ENCODE assay signal across 20 cellular contexts in the genomic region with DNA sequence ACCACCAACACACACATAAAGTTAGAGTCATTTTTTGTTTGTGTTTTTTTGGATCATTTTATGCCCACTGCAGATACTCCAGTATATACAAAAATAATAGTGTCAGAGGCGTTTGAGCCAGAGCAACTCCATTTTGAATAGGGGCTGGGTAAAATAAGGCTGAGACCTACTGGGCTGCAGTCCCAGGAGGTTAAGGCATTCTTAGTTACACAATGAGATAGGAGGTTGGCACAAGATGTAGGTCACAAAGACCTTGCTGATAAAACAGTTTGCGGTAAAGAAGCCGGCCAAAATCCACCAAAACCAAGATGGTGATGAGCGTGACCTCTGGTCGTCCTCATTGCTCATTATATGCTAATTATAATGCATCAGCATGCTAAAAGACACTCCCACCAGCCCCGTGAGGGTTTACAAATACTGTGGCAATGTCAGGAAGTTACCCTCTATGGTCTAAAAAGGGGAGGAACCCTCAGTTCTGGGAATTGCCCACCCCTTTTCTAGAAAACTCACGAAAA. TPM values are rescaled to one million over a fixed set of nuclear protein-coding genes. Genes with fewer than 3 reads are reported as not detected.
A peak's percentile ranks its signal among the peaks of the same experiment; 100 is the strongest.
DNase-seq lines count a peak whose midpoint lies in the region; ATAC-seq, FAIRE-seq and TF ChIP-seq lines count a peak whose summit lies in the region.
"Had no signal": no experiment of that assay in that cellular context is flagged by ENCODE, and none has a peak within 500 bp of the region (broad histone marks: within the 10 kb centered on the region; RNA-seq: fewer than 3 reads in every experiment).

No MANE protein-coding gene starts in this region.

- ATAC-seq in K562 (no peak), pancreas (peak in 3 of 4 donors; percentile 54 to 76 (median 55)), HG03280 (IDR thresholded peaks at IDR 0.05; ENCODE audit: unreplicated experiment) (no peak)
- ATAC-seq: CD8-positive, alpha-beta T cell; GM12878; HCT116 had no signal

- H3K4me1 ChIP-seq in K562 (replicated peaks in 1 of 2; ENCODE audit: control insufficient read depth in 2 of 2, insufficient read depth in 2 of 2, low read length in 2 of 2): no peaks in the 10 kb centered on the region
- peaks cover 0 to 3% (median 0%) of the 10 kb centered on the region in 3 donors for H3K4me1 ChIP-seq in pancreas

- H3K9ac ChIP-seq in K562 (ENCODE audit: insufficient read depth in 1 of 2, low read depth in 2 of 2, low read length in 2 of 2): no peak overlapping the region
- H3K9ac ChIP-seq: GM23248 had no signal

- in situ Hi-C loops in K562 (cut with MboI): loop anchor here (10.0 kb wide), 1 partner anchor 165 kb away; no protein-coding TSS in a partner anchor

- no peaks in the 10 kb centered on the region for H3K9me3 ChIP-seq in K562 (replicated peaks; ENCODE audit: control insufficient read depth, insufficient read depth, low read depth, low read length)
- no peaks in the 10 kb centered on the region for H3K9me3 ChIP-seq in pancreas

- H3K27me3 ChIP-seq in K562 (ENCODE audit: control insufficient read depth in 2 of 2, insufficient read depth in 2 of 2, low read length in 2 of 2) (peaks cover 0 to 38% of the 10 kb centered on the region in 2 experiments; a peak in 3 of 5 replicates), pancreas (no peaks in the 10 kb centered on the region)

- H3K79me2 ChIP-seq in K562 (ENCODE audit: control insufficient read depth, insufficient read depth, low read length): no peaks in the 10 kb centered on the region

- no peak overlapping the region for H3K4me2 ChIP-seq in K562 (ENCODE audit: insufficient read depth, low read length)

- DNase-seq in DMS53 (lab: John Stamatoyannopoulos, UW) (peak; percentile 35), DMS53 treated with DMSO at 0.1 percent for 48 hours (lab: John Stamatoyannopoulos, UW; ENCODE audit: unreplicated experiment) (no peak), OCI-M1 (lab: John Stamatoyannopoulos, UW) (peak; percentile 77), K562 (ENCODE audit: extremely low read depth in 1 of 4, low spot score in 3 of 4) (no peak), pancreas (peak in 2 of 6 donors; percentile 22 to 30), midbrain (lab: John Stamatoyannopoulos, UW) (no peak)
- DNase-seq in activated CD4-positive, alpha-beta T cell treated with anti-CD3 and anti-CD28 coated beads, Interleukin-2, amount 50 U/mL, for 1 hour: no peak
- DNase-seq: CD8-positive, alpha-beta T cell; COR-L47; GM23248 had no signal

- H3K36me3 ChIP-seq in K562 (ENCODE audit: control insufficient read depth, insufficient read depth, low read length): no peaks in the 10 kb centered on the region
- H3K36me3 ChIP-seq in pancreas: no peaks in the 10 kb centered on the region

- no TSS peak for BruUV-seq in K562 (replicated peaks; lab: Mats Ljungman, UMichigan)

- H3K27ac ChIP-seq in K562 (ENCODE audit: extremely low read depth, low read depth, low read length) (no peak overlapping the region), pancreas (no peak overlapping the region)
- H3K27ac ChIP-seq: 22Rv1, GM23248, HL-60 had no signal

- WGBS in K562 (ENCODE audit: insufficient coverage, low coverage, missing lambda C conversion rate): 4% methylated on average over 7 of the region's 7 CpGs
- 35 to 43% methylated on average over 7 of the region's 7 CpGs for WGBS in pancreas, 2 donors

- H3K9me1 ChIP-seq in K562 (ENCODE audit: control insufficient read depth, insufficient read depth, low read length): no peaks in the 10 kb centered on the region

- intact Hi-C loops in K562 (cut with micrococcal nuclease) (no loop called here), pancreas (cut with DNase I) (loop anchor here in 2 of 3 donors (5.0 to 10.0 kb wide), 2 partner anchors 165 to 173 kb away; no protein-coding TSS in a partner anchor)

- FAIRE-seq in K562 (lab: Jason Lieb, UNC): peak; percentile 37
- no peak for FAIRE-seq in pancreas (lab: Jason Lieb, UNC)
- FAIRE-seq: GM12878, GM18507, H54 had no signal

- no peak for TF ChIP-seq RAD21 in K562 (CRISPR knock-in tag; conservative IDR thresholded peaks at IDR 0.05 in 1 of 2, IDR thresholded peaks at IDR 0.05 in 1 of 2)

- CTCF ChIA-PET in K562 (lab: Yijun Ruan, JAX; ENCODE audit: low intra/inter-chr PET ratio): no interaction called here

- TF ChIP-seq CTCF in K562 (IDR thresholded peaks at IDR 0.05 in 2 of 3, conservative IDR thresholded peaks at IDR 0.05 in 1 of 3; ENCODE audit: insufficient read depth in 2 of 3, low read depth in 1 of 3, low read length in 3 of 3): no peak
- no peak for TF ChIP-seq CTCF in pancreas (IDR thresholded peaks at IDR 0.05)

- no peak for TF ChIP-seq POLR2A in K562 (conservative IDR thresholded peaks at IDR 0.05)

- TF ChIP-seq EP300 in K562 (IDR thresholded peaks at IDR 0.05; ENCODE audit: low read length): no peak

- H4K20me1 ChIP-seq in K562 (replicated peaks; ENCODE audit: control insufficient read depth, insufficient read depth, low read length): peaks cover 6% of the 10 kb centered on the region; the same call in 1 of the 2 replicates

- H3K4me3 ChIP-seq in K562 (no peak overlapping the region), pancreas (no peak overlapping the region)
- H3K4me3 ChIP-seq: GM12878, GM23248 had no signal

- POLR2A ChIA-PET in K562 (lab: Yijun Ruan, JAX): no interaction called here

- no peak overlapping the region for H2AFZ ChIP-seq in K562 (ENCODE audit: low read depth, low read length)
- H2AFZ ChIP-seq: GM23248 had no signal

TF ChIP-seq in K562, 482 proteins besides CTCF, POLR2A, EP300 and RAD21:
- TF ChIP-seq NR4A1 (CRISPR knock-in tag; IDR thresholded peaks at IDR 0.05): no peak
- 0 out of 2 replicates have a peak, but pooled peaks have one; percentile 39 for TF ChIP-seq NR4A1 (tag; IDR thresholded peaks at IDR 0.05)
- TF ChIP-seq, protein P1, sequence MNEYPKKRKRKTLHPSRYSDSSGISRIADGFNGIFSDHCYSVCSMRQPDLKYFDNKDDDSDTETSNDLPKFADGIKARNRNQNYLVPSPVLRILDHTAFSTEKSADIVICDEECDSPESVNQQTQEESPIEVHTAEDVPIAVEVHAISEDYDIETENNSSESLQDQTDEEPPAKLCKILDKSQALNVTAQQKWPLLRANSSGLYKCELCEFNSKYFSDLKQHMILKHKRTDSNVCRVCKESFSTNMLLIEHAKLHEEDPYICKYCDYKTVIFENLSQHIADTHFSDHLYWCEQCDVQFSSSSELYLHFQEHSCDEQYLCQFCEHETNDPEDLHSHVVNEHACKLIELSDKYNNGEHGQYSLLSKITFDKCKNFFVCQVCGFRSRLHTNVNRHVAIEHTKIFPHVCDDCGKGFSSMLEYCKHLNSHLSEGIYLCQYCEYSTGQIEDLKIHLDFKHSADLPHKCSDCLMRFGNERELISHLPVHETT (CRISPR knock-in tag; conservative IDR thresholded peaks at IDR 0.05 in 1 of 2, IDR thresholded peaks at IDR 0.05 in 1 of 2): 0 out of 4 replicates have a peak, but pooled peaks of 1 of the 2 experiments have one; percentile 39
- no peak for TF ChIP-seq C11orf30 (IDR thresholded peaks at IDR 0.05; ENCODE audit: low read depth)

RNA-seq across cellular contexts. Expression of a gene that starts 40.6 kb away (rescaled TPM):
- not detected in 2 replicates for total RNA-seq in K562 (2011; cell fraction: chromatin; rRNA removed; ENCODE audit: low replicate concordance)
- not detected in 2 replicates for total RNA-seq in K562 (2011; cell fraction: nucleolus; rRNA removed)
- total RNA-seq in K562 (2011; cell fraction: nucleoplasm; rRNA removed): not detected in 2 replicates
- total RNA-seq in K562 (2014; rRNA removed) (not detected in 2 replicates), K562 (2014; rRNA removed; fragmentation: Illumina TruSeq; extraction: Trizol) (not detected in 2 replicates), K562 (2015; rRNA removed; fragmentation: Illumina TruSeq; extraction: Trizol) (not detected in 2 replicates), K562 (2021) (0.07 TPM in 1 of 2 replicates, not detected in the other), pancreas (1 to 10 TPM in 5 of 6 donors, under 1 TPM in 1; 0.57 to 4.6 (median 2.0) TPM)
- polyA plus RNA-seq in K562 (2011; rRNA removed) (0.07 TPM in 1 of 2 replicates, not detected in the other), K562 (2014; fragmentation: Illumina TruSeq; extraction: Trizol) (not detected in 2 replicates), K562 (2014; fragmentation: Nextera tagmentation; extraction: Ambion mirVana) (not detected), K562 (2014; rRNA removed) (not detected in 2 replicates), pancreas (1 to 10 TPM; 1.6 to 2.6 TPM)
- 0.01 and 0.04 TPM in 2 replicates for polyA plus RNA-seq in K562 (2011; cell fraction: cytosol; rRNA removed)
- 0.07 TPM in 1 of 2 replicates, not detected in the other for polyA plus RNA-seq in K562 (2011; cell fraction: nucleus; rRNA removed)
- 0.09 TPM in 1 of 2 replicates, not detected in the other for polyA plus RNA-seq in K562 (2012)
- not detected in 2 replicates for polyA minus RNA-seq in K562 (2011; rRNA and poly(A)+ RNA removed)
- polyA minus RNA-seq in K562 (2011; cell fraction: cytosol; rRNA and poly(A)+ RNA removed): not detected in 2 replicates
- polyA minus RNA-seq in K562 (2011; cell fraction: nucleus; rRNA and poly(A)+ RNA removed): not detected in 2 replicates
- total RNA-seq: A673; CD8-positive, alpha-beta T cell; Daoy; GM12878 had no signal
- polyA plus RNA-seq: CD14-positive monocyte, GM12878 had no signal

RNA-seq across cellular contexts. Expression of a gene that starts 49.4 kb away (rescaled TPM):
- 2.0 and 2.1 TPM in 2 replicates for total RNA-seq in K562 (2011; cell fraction: chromatin; rRNA removed; ENCODE audit: low replicate concordance)
- total RNA-seq in K562 (2011; cell fraction: nucleolus; rRNA removed): 0.50 and 0.79 TPM in 2 replicates
- 0.92 and 2.6 TPM in 2 replicates for total RNA-seq in K562 (2011; cell fraction: nucleoplasm; rRNA removed)
- total RNA-seq in K562 (2014; rRNA removed) (0.05 and 0.49 TPM in 2 replicates), K562 (2014; rRNA removed; fragmentation: Illumina TruSeq; extraction: Trizol) (0.16 and 0.58 TPM in 2 replicates), K562 (2015; rRNA removed; fragmentation: Illumina TruSeq; extraction: Trizol) (0.22 and 0.57 TPM in 2 replicates), K562 (2021) (0.49 and 0.60 TPM in 2 replicates), pancreas (10 to 100 TPM in 2 of 6 donors, 1 to 10 TPM in 4; 8.5 to 15.9 (median 9.8) TPM)
- polyA plus RNA-seq in K562 (2011; rRNA removed) (0.38 and 0.79 TPM in 2 replicates), K562 (2014; fragmentation: Illumina TruSeq; extraction: Trizol) (0.60 and 0.91 TPM in 2 replicates), K562 (2014; fragmentation: Nextera tagmentation; extraction: Ambion mirVana) (under 1 TPM; 0.15 to 0.37 TPM), K562 (2014; rRNA removed) (0.34 and 1.4 TPM in 2 replicates), pancreas (10 to 100 TPM; 10.3 to 18.6 TPM)
- polyA plus RNA-seq in K562 (2011; cell fraction: cytosol; rRNA removed): 0.16 and 0.32 TPM in 2 replicates
- 1.7 and 2.2 TPM in 2 replicates for polyA plus RNA-seq in K562 (2011; cell fraction: nucleus; rRNA removed)
- polyA plus RNA-seq in K562 (2012): 0.78 and 1.7 TPM in 2 replicates
- 0.54 and 0.63 TPM in 2 replicates for polyA minus RNA-seq in K562 (2011; rRNA and poly(A)+ RNA removed)
- polyA minus RNA-seq in K562 (2011; cell fraction: cytosol; rRNA and poly(A)+ RNA removed): 0.27 and 0.57 TPM in 2 replicates
- polyA minus RNA-seq in K562 (2011; cell fraction: nucleus; rRNA and poly(A)+ RNA removed): 0.27 and 0.56 TPM in 2 replicates

Comparison
In these comparisons a context has a peak if more than half of its experiments do, and no peak if none do; other contexts are left out.
1. DNase-seq: peak in DMS53 (single experiment) and OCI-M1 (single experiment); none in DMS53 treated with DMSO at 0.1 percent for 48 hours (single experiment), K562 (0 of 4), midbrain (single experiment) and activated CD4-positive, alpha-beta T cell treated with anti-CD3 and anti-CD28 coated beads, Interleukin-2, amount 50 U/mL, for 1 hour (single experiment).
2. ATAC-seq: peak in pancreas (3 of 4); none in K562 (single experiment) and HG03280 (single experiment).